ENCODE assay signal across 19 cellular contexts in genomic region chr12:90043264-90043663, GRCh38.
DNase-seq lines count a peak whose midpoint lies in the region; FAIRE-seq and TF ChIP-seq lines count a peak whose summit lies in the region.
"Had no signal": no experiment of that assay in that cellular context is flagged by ENCODE, and none has a peak within 500 bp of the region (broad histone marks: within the 10 kb centered on the region; RNA-seq: fewer than 3 reads in every experiment).

No MANE protein-coding gene starts in this region.

- no peaks in the 10 kb centered on the region for H3K36me3 ChIP-seq in astrocyte (ENCODE audit: insufficient read depth, low read length)
- no peaks in the 10 kb centered on the region for H3K36me3 ChIP-seq in WERI-Rb-1
- H3K36me3 ChIP-seq: ascending aorta, spleen, suprapubic skin had no signal

- peak; percentile 87 for FAIRE-seq in astrocyte (lab: Jason Lieb, UNC)
- FAIRE-seq: H54 had no signal

- no peak overlapping the region for H2AFZ ChIP-seq in astrocyte (ENCODE audit: low read depth, low read length)
- H2AFZ ChIP-seq: parathyroid adenoma, PC-9 had no signal

- H3K79me2 ChIP-seq in astrocyte (ENCODE audit: insufficient read depth, low read length), result no peaks in the 10 kb centered on the region
- H3K79me2 ChIP-seq: parathyroid adenoma had no signal

- H4K20me1 ChIP-seq in astrocyte (ENCODE audit: insufficient read depth, low read length), result no peaks in the 10 kb centered on the region

- no peaks in the 10 kb centered on the region for H3K9me3 Mint-ChIP-seq in HFFc6
- H3K9me3 Mint-ChIP-seq in astrocyte (ENCODE audit: unreplicated experiment), result no peaks in the 10 kb centered on the region

- peak; percentile 28 for DNase-seq in AG08395 (ENCODE audit: low spot score)
- DNase-seq in HFFc6, result peak; percentile 47
- DNase-seq in astrocyte (ENCODE audit: low read depth), result peak; percentile 75
- peak; percentile 38 for DNase-seq in kidney tubule cell (ENCODE audit: low spot score)
- no peak for DNase-seq in NK-92 (lab: John Stamatoyannopoulos, UW; ENCODE audit: unreplicated experiment)
- no peak for DNase-seq in OCI-M2 (lab: John Stamatoyannopoulos, UW; ENCODE audit: unreplicated experiment)
- no peak for DNase-seq in amniotic stem cell (lab: John Stamatoyannopoulos, UW)
- DNase-seq in WERI-Rb-1, result no peak
- DNase-seq: effector memory CD4-positive, alpha-beta T cell; islet precursor cell; NCI-H187; NCI-H510A treated with DMSO at 0.1 percent for 48 hours; PC-9; spleen had no signal

- H3K36me3 Mint-ChIP-seq in HFFc6 (ENCODE audit: low read depth), result peaks cover 6% of the 10 kb centered on the region
- H3K36me3 Mint-ChIP-seq in astrocyte (ENCODE audit: low read depth, unreplicated experiment), result no peaks in the 10 kb centered on the region

- H3K27ac Mint-ChIP-seq in HFFc6 (no peak overlapping the region), astrocyte (ENCODE audit: unreplicated experiment) (peak overlapping the region; percentile 6)

- H3K27me3 ChIP-seq in astrocyte (ENCODE audit: insufficient read depth, low read length) (no peaks in the 10 kb centered on the region), WERI-Rb-1 (ENCODE audit: insufficient read depth, low read depth, severe bottlenecking) (no peaks in the 10 kb centered on the region)
- H3K27me3 ChIP-seq: ascending aorta, spleen, suprapubic skin had no signal

- no peak overlapping the region for H3K27ac ChIP-seq in astrocyte (ENCODE audit: low read depth, low read length)
- H3K27ac ChIP-seq in WERI-Rb-1, result no peak overlapping the region
- H3K27ac ChIP-seq: ascending aorta, KMS-11, parathyroid adenoma, PC-9, spleen, suprapubic skin had no signal

- no peaks in the 10 kb centered on the region for H3K4me1 ChIP-seq in astrocyte (ENCODE audit: insufficient read depth, low read length)
- H3K4me1 ChIP-seq: ascending aorta, parathyroid adenoma, spleen, suprapubic skin had no signal

- no peaks in the 10 kb centered on the region for H3K9me3 ChIP-seq in astrocyte (ENCODE audit: insufficient read depth, low read depth, low read length)
- H3K9me3 ChIP-seq in WERI-Rb-1 (ENCODE audit: severe bottlenecking), result no peaks in the 10 kb centered on the region
- H3K9me3 ChIP-seq: ascending aorta, spleen, suprapubic skin had no signal

- H3K27me3 Mint-ChIP-seq in HFFc6 (ENCODE audit: insufficient read depth) (peaks cover 1% of the 10 kb centered on the region; the same call in 1 of the 2 replicates), astrocyte (ENCODE audit: low read depth, unreplicated experiment) (no peaks in the 10 kb centered on the region)

- H3K4me3 ChIP-seq in astrocyte (ENCODE audit: insufficient read depth, low read depth, low read length) (no peak overlapping the region), WERI-Rb-1 (ENCODE audit: low read depth, low read length) (no peak overlapping the region)
- H3K4me3 ChIP-seq: ascending aorta, PC-9, spleen, suprapubic skin had no signal

- H3K4me3 Mint-ChIP-seq in HFFc6 (no peak overlapping the region), astrocyte (ENCODE audit: unreplicated experiment) (no peak overlapping the region)

- H3K4me2 ChIP-seq in astrocyte (ENCODE audit: low read length), result no peak overlapping the region
- H3K4me2 ChIP-seq: KMS-11, PC-9 had no signal

- TF ChIP-seq CTCF in HFFc6 (IDR thresholded peaks at IDR 0.05), result no peak
- no peak for TF ChIP-seq CTCF in astrocyte (IDR thresholded peaks at IDR 0.05; ENCODE audit: insufficient read depth, low read depth, low read length)
- TF ChIP-seq CTCF in WERI-Rb-1 (IDR thresholded peaks at IDR 0.05; ENCODE audit: low read depth, low read length), result no peak

- H3K4me1 Mint-ChIP-seq in HFFc6 (ENCODE audit: low read depth) (peaks cover 20% of the 10 kb centered on the region), astrocyte (ENCODE audit: low read depth, unreplicated experiment) (peaks cover 11% of the 10 kb centered on the region)

- H3K9ac ChIP-seq in astrocyte (ENCODE audit: low read length), result no peak overlapping the region
- H3K9ac ChIP-seq: KMS-11, parathyroid adenoma had no signal

Comparison
In these comparisons a context has a peak if more than half of its experiments do, and no peak if none do; other contexts are left out.
1. DNase-seq: peak in AG08395 (single experiment), HFFc6 (single experiment), astrocyte (single experiment) and kidney tubule cell (single experiment); none in NK-92 (single experiment), OCI-M2 (single experiment), amniotic stem cell (single experiment) and WERI-Rb-1 (single experiment).